In genomic region chr1:189185077-189185476, GRCh38 we compare ENCODE assay signal across 1 cellular context.
TF ChIP-seq lines count a peak whose summit lies in the region.

No MANE protein-coding gene starts in this region.

TF ChIP-seq in H1, 55 proteins besides CTCF, POLR2A, EP300 and RAD21:
- TF ChIP-seq ATF2 (IDR thresholded peaks at IDR 0.05; ENCODE audit: low read length) = no peak
- TF ChIP-seq NANOG (IDR thresholded peaks at IDR 0.05; ENCODE audit: insufficient read depth, low read depth, low read length, poor library complexity, severe bottlenecking) = peak; percentile 37
- 0 out of 2 replicates have a peak, but pooled peaks have one; percentile 12 for TF ChIP-seq JUND (IDR thresholded peaks at IDR 0.05; ENCODE audit: low read length)
- no peak for TF ChIP-seq CTBP2 (IDR thresholded peaks at IDR 0.05; ENCODE audit: borderline replicate concordance, insufficient read depth, insufficient read length, low read length)
